15 cellular contexts compared by ENCODE assay signal in genomic region chr10:34081347-34081743, GRCh38.
"Had no signal": no experiment of that assay in that cellular context is flagged by ENCODE, and none has a peak within 500 bp of the region (broad histone marks: within the 10 kb centered on the region; RNA-seq: fewer than 3 reads in every experiment).

No MANE protein-coding gene starts in this region.

- H3K27me3 ChIP-seq: colonic mucosa, upper lobe of left lung had no signal

- FAIRE-seq: endometrium had no signal

- H3K36me3 ChIP-seq: colonic mucosa, upper lobe of left lung had no signal

- H3K4me3 ChIP-seq: colonic mucosa, psoas muscle, upper lobe of left lung had no signal

- H3K4me1 ChIP-seq: colonic mucosa, psoas muscle, upper lobe of left lung had no signal

- DNase-seq: activated CD4-positive, alpha-beta T cell treated with anti-CD3 and anti-CD28 coated beads, Interleukin-2, amount 50 U/mL, for 48 hours; activated CD4-positive, CD25-positive, alpha-beta regulatory T cell treated with anti-CD3 and anti-CD28 coated beads, Interleukin-2, amount 50 U/mL, for 72 hours; activated CD8-positive, alpha-beta memory T cell treated with anti-CD3 and anti-CD28 coated beads, Interleukin-2, amount 10 ng/mL, durations not matched to agents 7 days and 5 days; activated naive CD4-positive, alpha-beta T cell treated with anti-CD3 and anti-CD28 coated beads for 36 hours; activated T-cell treated with anti-CD3 and anti-CD28 coated beads, Interleukin-2, amount 50 U/mL, for 1 hour; caudate nucleus; colonic mucosa; stimulated activated CD4-positive, alpha-beta T cell treated with anti-CD3 and anti-CD28 coated beads, Interleukin-1b, Interleukin-23, amount 100 ng/mL, for 48 hours; stimulated activated naive CD8-positive, alpha-beta T cell treated with anti-CD3 and anti-CD28 coated beads, Interleukin-15, amount 100 ng/mL, for 72 hours; T-helper 1 cell; T1000; upper lobe of left lung had no signal

- ATAC-seq: activated CD8-positive, alpha-beta memory T cell treated with anti-CD3 and anti-CD28 coated beads, Interleukin-2, amount 10 ng/mL, durations not matched to agents 7 days and 5 days; esophagus mucosa; stimulated activated naive CD8-positive, alpha-beta T cell treated with anti-CD3 and anti-CD28 coated beads, Interleukin-15, amount 100 ng/mL, for 72 hours had no signal

- H3K9me3 ChIP-seq: colonic mucosa had no signal

- H3K27ac ChIP-seq: psoas muscle had no signal
